35 cellular contexts compared by ENCODE assay signal in genomic region chr4:94848326-94848725, GRCh38.
"Had no signal": no experiment of that assay in that cellular context is flagged by ENCODE, and none has a peak within 500 bp of the region (broad histone marks: within the 10 kb centered on the region; RNA-seq: fewer than 3 reads in every experiment).

No MANE protein-coding gene starts in this region.

- H3K9me3 ChIP-seq: MG63 had no signal

- H3K4me3 ChIP-seq: MG63 had no signal

- H3K36me3 ChIP-seq: MG63 had no signal

- DNase-seq: Karpas-422, Kasumi-1, MG63, MM.1S, MV-4-11, NCI-H1048, NCI-H1092, NCI-H1092 treated with DMSO at 0.1 percent for 48 hours, NCI-H1105, NCI-H1105 treated with DMSO at 0.1 percent for 48 hours, NCI-H1417, NCI-H1417 treated with DMSO at 0.1 percent for 48 hours, NCI-H1436, NCI-H1436 treated with DMSO at 0.1 percent for 48 hours, NCI-H146, NCI-H1694, NCI-H1694 treated with DMSO at 0.1 percent for 48 hours, NCI-H187, NCI-H187 treated with DMSO at 0.1 percent for 48 hours, NCI-H1930, NCI-H2029, NCI-H2029 treated with DMSO at 0.1 percent for 48 hours, NCI-H2081, NCI-H2081 treated with DMSO at 0.1 percent for 48 hours, NCI-H2107, NCI-H2171, NCI-H2171 treated with DMSO at 0.1 percent for 48 hours, NCI-H2227 treated with DMSO at 0.1 percent for 48 hours, NCI-H226, NCI-H345, NCI-H446, NCI-H446 treated with DMSO at 0.1 percent for 48 hours, NCI-H510A, NCI-H510A treated with DMSO at 0.1 percent for 48 hours, NCI-H524 had no signal
